Comparison of ENCODE assay signal across 16 cellular contexts in genomic region chr1:107791381-107791780, GRCh38.
"Had no signal": no experiment of that assay in that cellular context is flagged by ENCODE, and none has a peak within 500 bp of the region (broad histone marks: within the 10 kb centered on the region; RNA-seq: fewer than 3 reads in every experiment).

No MANE protein-coding gene starts in this region.

- H3K9me3 Mint-ChIP-seq: naive thymus-derived CD4-positive, alpha-beta T cell; neural progenitor cell had no signal

- FAIRE-seq: endometrium, frontal cortex, islet of Langerhans had no signal

- H3K27me3 Mint-ChIP-seq: naive thymus-derived CD4-positive, alpha-beta T cell had no signal

- DNase-seq: effector memory CD4-positive, alpha-beta T cell; heart left ventricle; hippocampal formation; mammary epithelial cell; naive thymus-derived CD4-positive, alpha-beta T cell; nucleus accumbens; ovary; sigmoid colon; stimulated activated naive CD4-positive, alpha-beta T cell treated with Interleukin-2 at 50 U/mL for 16 hours; trophoblast cell had no signal

- ATAC-seq: esophagus mucosa; heart left ventricle; left lobe of liver; naive thymus-derived CD4-positive, alpha-beta T cell had no signal

- H3K4me3 Mint-ChIP-seq: naive thymus-derived CD4-positive, alpha-beta T cell; neural progenitor cell had no signal

- H3K36me3 Mint-ChIP-seq: neural progenitor cell had no signal

- H3K27ac Mint-ChIP-seq: neural progenitor cell had no signal
